In genomic region chr2:111189106-111189505, GRCh38 we compare ENCODE assay signal across 21 cellular contexts.
"Had no signal": no experiment of that assay in that cellular context is flagged by ENCODE, and none has a peak within 500 bp of the region (broad histone marks: within the 10 kb centered on the region; RNA-seq: fewer than 3 reads in every experiment).

No MANE protein-coding gene starts in this region.

- H3K4me3 ChIP-seq: coronary artery, dorsolateral prefrontal cortex, esophagus muscularis mucosa, gastroesophageal sphincter, heart left ventricle, hepatocyte, left lung, lower lobe of right lung had no signal

- H3K9me3 ChIP-seq: esophagus muscularis mucosa, gastroesophageal sphincter, heart left ventricle, left lung, lower lobe of right lung had no signal

- ATAC-seq: foreskin keratinocyte; gastroesophageal sphincter; heart left ventricle; left cardiac atrium; left lung; left ventricle myocardium superior; lower lobe of right lung; naive thymus-derived CD4-positive, alpha-beta T cell had no signal

- H3K4me3 Mint-ChIP-seq: immature natural killer cell; memory B cell; naive thymus-derived CD4-positive, alpha-beta T cell had no signal

- DNase-seq: dermis blood vessel endothelial cell; dorsolateral prefrontal cortex; effector CD4-positive, alpha-beta T cell; effector memory CD4-positive, alpha-beta T cell; foreskin keratinocyte; heart left ventricle; hypothalamus; immature natural killer cell; left cardiac atrium; left lung; left ventricle myocardium superior; lower lobe of right lung; mammary epithelial cell; mesendoderm; midbrain; naive thymus-derived CD4-positive, alpha-beta T cell had no signal

- H3K27me3 ChIP-seq: dorsolateral prefrontal cortex, esophagus muscularis mucosa, gastroesophageal sphincter, heart left ventricle, hepatocyte, left lung had no signal

- H3K27ac ChIP-seq: coronary artery, dorsolateral prefrontal cortex, esophagus muscularis mucosa, foreskin keratinocyte, gastroesophageal sphincter, heart left ventricle, hepatocyte, left lung, lower lobe of right lung had no signal

- H3K36me3 Mint-ChIP-seq: immature natural killer cell, memory B cell had no signal

- H3K9me3 Mint-ChIP-seq: immature natural killer cell, memory B cell had no signal

- H3K36me3 ChIP-seq: esophagus muscularis mucosa, gastroesophageal sphincter, heart left ventricle, left lung, lower lobe of right lung had no signal

- H3K27ac Mint-ChIP-seq: immature natural killer cell; memory B cell; naive thymus-derived CD4-positive, alpha-beta T cell had no signal

- H3K4me1 ChIP-seq: esophagus muscularis mucosa, foreskin keratinocyte, gastroesophageal sphincter had no signal
